1 cellular context compared by ENCODE assay signal in the genomic region with DNA sequence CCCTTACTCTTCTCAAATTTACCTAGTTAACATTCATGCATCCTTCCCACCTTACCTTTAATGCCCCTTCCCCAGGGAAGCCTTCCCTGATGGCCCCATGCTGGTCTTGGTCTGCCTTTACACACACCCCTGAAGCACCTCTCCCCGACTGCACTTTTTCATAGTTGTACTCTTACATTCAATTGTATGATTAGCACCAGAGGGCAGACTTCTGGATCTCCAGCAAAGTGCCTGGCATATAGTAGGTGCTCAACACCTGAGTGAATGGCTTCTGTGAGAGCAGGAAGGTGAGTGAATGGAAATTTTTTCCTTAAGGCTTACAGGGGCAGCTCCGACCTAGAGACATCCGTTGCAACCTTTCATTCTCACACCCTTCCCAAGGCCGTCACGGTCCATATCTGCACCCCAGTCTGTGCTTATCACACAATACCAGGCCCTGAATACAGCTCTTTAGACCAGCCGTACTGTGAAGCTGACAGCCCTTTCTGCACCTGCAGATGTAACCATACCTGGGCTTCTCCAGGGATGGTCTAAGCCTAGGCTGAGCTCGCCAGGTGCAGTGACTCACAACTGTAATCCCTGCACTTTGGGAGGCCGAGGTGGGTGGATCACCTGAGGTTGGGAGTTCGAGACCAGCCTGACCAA.
A peak's percentile ranks its signal among the peaks of the same experiment; 100 is the strongest.
TF ChIP-seq lines count a peak whose summit lies in the region.

No MANE protein-coding gene starts in this region.

TF ChIP-seq in K562, 482 proteins besides CTCF, POLR2A, EP300 and RAD21 (continues in another document):
- TF ChIP-seq, protein P1, sequence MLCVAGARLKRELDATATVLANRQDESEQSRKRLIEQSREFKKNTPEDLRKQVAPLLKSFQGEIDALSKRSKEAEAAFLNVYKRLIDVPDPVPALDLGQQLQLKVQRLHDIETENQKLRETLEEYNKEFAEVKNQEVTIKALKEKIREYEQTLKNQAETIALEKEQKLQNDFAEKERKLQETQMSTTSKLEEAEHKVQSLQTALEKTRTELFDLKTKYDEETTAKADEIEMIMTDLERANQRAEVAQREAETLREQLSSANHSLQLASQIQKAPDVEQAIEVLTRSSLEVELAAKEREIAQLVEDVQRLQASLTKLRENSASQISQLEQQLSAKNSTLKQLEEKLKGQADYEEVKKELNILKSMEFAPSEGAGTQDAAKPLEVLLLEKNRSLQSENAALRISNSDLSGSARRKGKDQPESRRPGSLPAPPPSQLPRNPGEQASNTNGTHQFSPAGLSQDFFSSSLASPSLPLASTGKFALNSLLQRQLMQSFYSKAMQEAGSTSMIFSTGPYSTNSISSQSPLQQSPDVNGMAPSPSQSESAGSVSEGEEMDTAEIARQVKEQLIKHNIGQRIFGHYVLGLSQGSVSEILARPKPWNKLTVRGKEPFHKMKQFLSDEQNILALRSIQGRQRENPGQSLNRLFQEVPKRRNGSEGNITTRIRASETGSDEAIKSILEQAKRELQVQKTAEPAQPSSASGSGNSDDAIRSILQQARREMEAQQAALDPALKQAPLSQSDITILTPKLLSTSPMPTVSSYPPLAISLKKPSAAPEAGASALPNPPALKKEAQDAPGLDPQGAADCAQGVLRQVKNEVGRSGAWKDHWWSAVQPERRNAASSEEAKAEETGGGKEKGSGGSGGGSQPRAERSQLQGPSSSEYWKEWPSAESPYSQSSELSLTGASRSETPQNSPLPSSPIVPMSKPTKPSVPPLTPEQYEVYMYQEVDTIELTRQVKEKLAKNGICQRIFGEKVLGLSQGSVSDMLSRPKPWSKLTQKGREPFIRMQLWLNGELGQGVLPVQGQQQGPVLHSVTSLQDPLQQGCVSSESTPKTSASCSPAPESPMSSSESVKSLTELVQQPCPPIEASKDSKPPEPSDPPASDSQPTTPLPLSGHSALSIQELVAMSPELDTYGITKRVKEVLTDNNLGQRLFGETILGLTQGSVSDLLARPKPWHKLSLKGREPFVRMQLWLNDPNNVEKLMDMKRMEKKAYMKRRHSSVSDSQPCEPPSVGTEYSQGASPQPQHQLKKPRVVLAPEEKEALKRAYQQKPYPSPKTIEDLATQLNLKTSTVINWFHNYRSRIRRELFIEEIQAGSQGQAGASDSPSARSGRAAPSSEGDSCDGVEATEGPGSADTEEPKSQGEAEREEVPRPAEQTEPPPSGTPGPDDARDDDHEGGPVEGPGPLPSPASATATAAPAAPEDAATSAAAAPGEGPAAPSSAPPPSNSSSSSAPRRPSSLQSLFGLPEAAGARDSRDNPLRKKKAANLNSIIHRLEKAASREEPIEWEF (CRISPR knock-in tag; IDR thresholded peaks at IDR 0.05) = no peak
- TF ChIP-seq, protein P2, sequence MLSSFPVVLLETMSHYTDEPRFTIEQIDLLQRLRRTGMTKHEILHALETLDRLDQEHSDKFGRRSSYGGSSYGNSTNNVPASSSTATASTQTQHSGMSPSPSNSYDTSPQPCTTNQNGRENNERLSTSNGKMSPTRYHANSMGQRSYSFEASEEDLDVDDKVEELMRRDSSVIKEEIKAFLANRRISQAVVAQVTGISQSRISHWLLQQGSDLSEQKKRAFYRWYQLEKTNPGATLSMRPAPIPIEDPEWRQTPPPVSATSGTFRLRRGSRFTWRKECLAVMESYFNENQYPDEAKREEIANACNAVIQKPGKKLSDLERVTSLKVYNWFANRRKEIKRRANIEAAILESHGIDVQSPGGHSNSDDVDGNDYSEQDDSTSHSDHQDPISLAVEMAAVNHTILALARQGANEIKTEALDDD (IDR thresholded peaks at IDR 0.05) = no peak
- TF ChIP-seq CBFA2T3 (IDR thresholded peaks at IDR 0.05) (peak; percentile 93), CCAR2 (IDR thresholded peaks at IDR 0.05; ENCODE audit: low read depth, low read length) (no peak), ZNF444 (CRISPR knock-in tag; IDR thresholded peaks at IDR 0.05) (no peak), JUN (IDR thresholded peaks at IDR 0.05; ENCODE audit: borderline replicate concordance, low read depth, low read length) (no peak), JUN (CRISPR knock-in tag; IDR thresholded peaks at IDR 0.05; ENCODE audit: borderline replicate concordance) (no peak), HDAC2 (IDR thresholded peaks at IDR 0.05) (0 out of 2 replicates have a peak, but pooled peaks have one; percentile 24), ZNF766 (CRISPR knock-in tag; conservative IDR thresholded peaks at IDR 0.05) (no peak), ZSCAN29 (IDR thresholded peaks at IDR 0.05) (no peak), MTA3 (IDR thresholded peaks at IDR 0.05; ENCODE audit: borderline replicate concordance) (no peak), STAT5B (CRISPR knock-in tag; IDR thresholded peaks at IDR 0.05) (no peak), ELF2 (CRISPR knock-in tag; IDR thresholded peaks at IDR 0.05) (no peak), ZNF3 (CRISPR knock-in tag; IDR thresholded peaks at IDR 0.05) (no peak), RBM39 (optimal IDR thresholded peaks at IDR 0.05; ENCODE audit: low read depth, low read length) (no peak), SOX6 (IDR thresholded peaks at IDR 0.05) (peak; percentile 55), SLC30A9 (CRISPR knock-in tag; IDR thresholded peaks at IDR 0.05) (no peak), ESRRB (CRISPR knock-in tag; IDR thresholded peaks at IDR 0.05; ENCODE audit: borderline replicate concordance) (no peak), NONO (IDR thresholded peaks at IDR 0.05; ENCODE audit: low read depth in 2 of 2, low read length in 1 of 2) (no peak), ZC3H11A (IDR thresholded peaks at IDR 0.05; ENCODE audit: low read depth, low read length) (no peak), HNRNPUL1 (IDR thresholded peaks at IDR 0.05; ENCODE audit: low read length) (no peak), SMARCA4 (IDR thresholded peaks at IDR 0.05) (peak; percentile 55; the same call in 1 of the 2 replicates), ZNF23 (CRISPR knock-in tag; IDR thresholded peaks at IDR 0.05) (no peak), NCOA1 (IDR thresholded peaks at IDR 0.05; ENCODE audit: low read depth) (no peak; the same call in 1 of the 2 replicates), HDAC3 (IDR thresholded peaks at IDR 0.05; ENCODE audit: borderline replicate concordance, partially characterized antibody) (no peak), HNRNPH1 (optimal IDR thresholded peaks at IDR 0.05; ENCODE audit: low read depth, low read length) (no peak), MTA2 (IDR thresholded peaks at IDR 0.05; ENCODE audit: low read depth) (peak; percentile 70), STAT5A (IDR thresholded peaks at IDR 0.05; ENCODE audit: borderline replicate concordance, low read length) (peak; percentile 57; the same call in 1 of the 2 replicates), THRAP3 (IDR thresholded peaks at IDR 0.05; ENCODE audit: borderline replicate concordance) (no peak), ZNF699 (CRISPR knock-in tag; IDR thresholded peaks at IDR 0.05; ENCODE audit: insufficient replicate concordance) (no peak), RCOR1 (IDR thresholded peaks at IDR 0.05; ENCODE audit: borderline replicate concordance in 1 of 2, low read depth in 2 of 2, low read length in 2 of 2) (peak in 1 of 2 experiments; percentile 67; a peak in 1 of 4 replicates), HDAC1 (IDR thresholded peaks at IDR 0.05) (peak in 1 of 2 experiments; percentile 52; a peak in 1 of 4 replicates), BCL6 (CRISPR knock-in tag; IDR thresholded peaks at IDR 0.05) (no peak), ZNF311 (CRISPR knock-in tag; IDR thresholded peaks at IDR 0.05) (no peak), NFIC (IDR thresholded peaks at IDR 0.05) (peak; percentile 69), MYNN (IDR thresholded peaks at IDR 0.05) (no peak), MYNN (CRISPR knock-in tag; IDR thresholded peaks at IDR 0.05) (no peak), ZNF778 (CRISPR knock-in tag; IDR thresholded peaks at IDR 0.05) (no peak), SRSF3 (IDR thresholded peaks at IDR 0.05; ENCODE audit: insufficient read depth, low read length) (no peak), PML (IDR thresholded peaks at IDR 0.05; ENCODE audit: low read length) (peak; percentile 47; the same call in 1 of the 2 replicates), CBFA2T2 (conservative IDR thresholded peaks at IDR 0.05) (peak; percentile 89), KLF16 (IDR thresholded peaks at IDR 0.05) (peak; percentile 73; the same call in 1 of the 2 replicates), POLR2AphosphoS5 (IDR thresholded peaks at IDR 0.05; ENCODE audit: control insufficient read depth, insufficient read depth, low read depth, low read length) (peak; percentile 84)
- TF ChIP-seq, protein P3, sequence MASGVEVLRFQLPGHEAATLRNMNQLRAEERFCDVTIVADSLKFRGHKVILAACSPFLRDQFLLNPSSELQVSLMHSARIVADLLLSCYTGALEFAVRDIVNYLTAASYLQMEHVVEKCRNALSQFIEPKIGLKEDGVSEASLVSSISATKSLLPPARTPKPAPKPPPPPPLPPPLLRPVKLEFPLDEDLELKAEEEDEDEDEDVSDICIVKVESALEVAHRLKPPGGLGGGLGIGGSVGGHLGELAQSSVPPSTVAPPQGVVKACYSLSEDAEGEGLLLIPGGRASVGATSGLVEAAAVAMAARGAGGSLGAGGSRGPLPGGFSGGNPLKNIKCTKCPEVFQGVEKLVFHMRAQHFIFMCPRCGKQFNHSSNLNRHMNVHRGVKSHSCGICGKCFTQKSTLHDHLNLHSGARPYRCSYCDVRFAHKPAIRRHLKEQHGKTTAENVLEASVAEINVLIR (CRISPR knock-in tag; IDR thresholded peaks at IDR 0.05) = no peak
- TF ChIP-seq, protein P4, sequence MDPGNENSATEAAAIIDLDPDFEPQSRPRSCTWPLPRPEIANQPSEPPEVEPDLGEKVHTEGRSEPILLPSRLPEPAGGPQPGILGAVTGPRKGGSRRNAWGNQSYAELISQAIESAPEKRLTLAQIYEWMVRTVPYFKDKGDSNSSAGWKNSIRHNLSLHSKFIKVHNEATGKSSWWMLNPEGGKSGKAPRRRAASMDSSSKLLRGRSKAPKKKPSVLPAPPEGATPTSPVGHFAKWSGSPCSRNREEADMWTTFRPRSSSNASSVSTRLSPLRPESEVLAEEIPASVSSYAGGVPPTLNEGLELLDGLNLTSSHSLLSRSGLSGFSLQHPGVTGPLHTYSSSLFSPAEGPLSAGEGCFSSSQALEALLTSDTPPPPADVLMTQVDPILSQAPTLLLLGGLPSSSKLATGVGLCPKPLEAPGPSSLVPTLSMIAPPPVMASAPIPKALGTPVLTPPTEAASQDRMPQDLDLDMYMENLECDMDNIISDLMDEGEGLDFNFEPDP (CRISPR knock-in tag; IDR thresholded peaks at IDR 0.05) = no peak
- TF ChIP-seq, protein P5, sequence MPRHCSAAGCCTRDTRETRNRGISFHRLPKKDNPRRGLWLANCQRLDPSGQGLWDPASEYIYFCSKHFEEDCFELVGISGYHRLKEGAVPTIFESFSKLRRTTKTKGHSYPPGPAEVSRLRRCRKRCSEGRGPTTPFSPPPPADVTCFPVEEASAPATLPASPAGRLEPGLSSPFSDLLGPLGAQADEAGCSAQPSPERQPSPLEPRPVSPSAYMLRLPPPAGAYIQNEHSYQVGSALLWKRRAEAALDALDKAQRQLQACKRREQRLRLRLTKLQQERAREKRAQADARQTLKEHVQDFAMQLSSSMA (CRISPR knock-in tag; IDR thresholded peaks at IDR 0.05) = no peak
- TF ChIP-seq, protein P6, sequence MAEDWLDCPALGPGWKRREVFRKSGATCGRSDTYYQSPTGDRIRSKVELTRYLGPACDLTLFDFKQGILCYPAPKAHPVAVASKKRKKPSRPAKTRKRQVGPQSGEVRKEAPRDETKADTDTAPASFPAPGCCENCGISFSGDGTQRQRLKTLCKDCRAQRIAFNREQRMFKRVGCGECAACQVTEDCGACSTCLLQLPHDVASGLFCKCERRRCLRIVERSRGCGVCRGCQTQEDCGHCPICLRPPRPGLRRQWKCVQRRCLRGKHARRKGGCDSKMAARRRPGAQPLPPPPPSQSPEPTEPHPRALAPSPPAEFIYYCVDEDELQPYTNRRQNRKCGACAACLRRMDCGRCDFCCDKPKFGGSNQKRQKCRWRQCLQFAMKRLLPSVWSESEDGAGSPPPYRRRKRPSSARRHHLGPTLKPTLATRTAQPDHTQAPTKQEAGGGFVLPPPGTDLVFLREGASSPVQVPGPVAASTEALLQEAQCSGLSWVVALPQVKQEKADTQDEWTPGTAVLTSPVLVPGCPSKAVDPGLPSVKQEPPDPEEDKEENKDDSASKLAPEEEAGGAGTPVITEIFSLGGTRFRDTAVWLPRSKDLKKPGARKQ (CRISPR knock-in tag; IDR thresholded peaks at IDR 0.05) = no peak
- TF ChIP-seq, protein P7, sequence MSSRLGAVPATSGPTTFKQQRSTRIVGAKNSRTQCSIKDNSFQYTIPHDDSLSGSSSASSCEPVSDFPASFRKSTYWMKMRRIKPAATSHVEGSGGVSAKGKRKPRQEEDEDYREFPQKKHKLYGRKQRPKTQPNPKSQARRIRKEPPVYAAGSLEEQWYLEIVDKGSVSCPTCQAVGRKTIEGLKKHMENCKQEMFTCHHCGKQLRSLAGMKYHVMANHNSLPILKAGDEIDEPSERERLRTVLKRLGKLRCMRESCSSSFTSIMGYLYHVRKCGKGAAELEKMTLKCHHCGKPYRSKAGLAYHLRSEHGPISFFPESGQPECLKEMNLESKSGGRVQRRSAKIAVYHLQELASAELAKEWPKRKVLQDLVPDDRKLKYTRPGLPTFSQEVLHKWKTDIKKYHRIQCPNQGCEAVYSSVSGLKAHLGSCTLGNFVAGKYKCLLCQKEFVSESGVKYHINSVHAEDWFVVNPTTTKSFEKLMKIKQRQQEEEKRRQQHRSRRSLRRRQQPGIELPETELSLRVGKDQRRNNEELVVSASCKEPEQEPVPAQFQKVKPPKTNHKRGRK (tag; IDR thresholded peaks at IDR 0.05) = no peak
- TF ChIP-seq, protein P8, sequence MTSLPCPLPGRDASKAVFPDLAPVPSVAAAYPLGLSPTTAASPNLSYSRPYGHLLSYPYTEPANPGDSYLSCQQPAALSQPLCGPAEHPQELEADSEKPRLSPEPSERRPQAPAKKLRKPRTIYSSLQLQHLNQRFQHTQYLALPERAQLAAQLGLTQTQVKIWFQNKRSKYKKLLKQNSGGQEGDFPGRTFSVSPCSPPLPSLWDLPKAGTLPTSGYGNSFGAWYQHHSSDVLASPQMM (CRISPR knock-in tag; IDR thresholded peaks at IDR 0.05) = no peak
- TF ChIP-seq, protein P9, sequence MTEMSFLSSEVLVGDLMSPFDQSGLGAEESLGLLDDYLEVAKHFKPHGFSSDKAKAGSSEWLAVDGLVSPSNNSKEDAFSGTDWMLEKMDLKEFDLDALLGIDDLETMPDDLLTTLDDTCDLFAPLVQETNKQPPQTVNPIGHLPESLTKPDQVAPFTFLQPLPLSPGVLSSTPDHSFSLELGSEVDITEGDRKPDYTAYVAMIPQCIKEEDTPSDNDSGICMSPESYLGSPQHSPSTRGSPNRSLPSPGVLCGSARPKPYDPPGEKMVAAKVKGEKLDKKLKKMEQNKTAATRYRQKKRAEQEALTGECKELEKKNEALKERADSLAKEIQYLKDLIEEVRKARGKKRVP (CRISPR knock-in tag; IDR thresholded peaks at IDR 0.05) = no peak
